In the genomic region with DNA sequence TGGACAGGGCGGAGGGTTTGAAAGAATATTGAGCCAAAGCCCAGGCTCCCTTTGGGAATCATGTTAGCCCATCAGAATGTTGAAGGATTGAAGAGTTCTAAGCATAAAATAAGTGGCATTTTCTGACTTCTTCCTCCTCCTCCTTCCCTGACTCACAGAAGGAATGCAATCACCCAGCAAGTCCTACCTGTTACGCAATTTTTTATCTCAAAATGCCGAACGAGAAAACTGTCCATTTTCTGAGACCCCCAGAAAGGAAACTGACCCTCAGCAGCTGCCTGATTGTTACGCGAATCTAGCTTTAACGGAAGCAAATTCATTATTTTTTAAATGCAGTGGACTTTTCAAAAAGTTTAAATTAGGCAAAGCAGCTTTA, we compare ENCODE assay signal across 20 cellular contexts. TPM values are rescaled to one million over a fixed set of nuclear protein-coding genes. Genes with fewer than 3 reads are reported as not detected.
DNase-seq lines count a peak whose midpoint lies in the region; TF ChIP-seq lines count a peak whose summit lies in the region.
"Had no signal": no experiment of that assay in that cellular context is flagged by ENCODE, and none has a peak within 500 bp of the region (broad histone marks: within the 10 kb centered on the region; RNA-seq: fewer than 3 reads in every experiment).

No MANE protein-coding gene starts in this region.

- H3K56ac ChIP-seq in H9 (ENCODE audit: insufficient read length, low read depth, low read length), result no peak overlapping the region

- no peak overlapping the region for H3K18ac ChIP-seq in H9 (ENCODE audit: insufficient read length, low read depth, low read length)

- no TSS peak for BruUV-seq in PC-9 (replicated peaks; lab: Mats Ljungman, UMichigan)

- TF ChIP-seq CTCF in CD14-positive monocyte (IDR thresholded peaks at IDR 0.05), result no peak
- no peak for TF ChIP-seq CTCF in PC-9 (conservative IDR thresholded peaks at IDR 0.05)
- TF ChIP-seq CTCF in osteoblast (IDR thresholded peaks at IDR 0.05; ENCODE audit: extremely low read depth, low read depth, low read length), result no peak
- TF ChIP-seq CTCF in H9 (conservative IDR thresholded peaks at IDR 0.05), result no peak
- no peak for TF ChIP-seq CTCF in WERI-Rb-1 (IDR thresholded peaks at IDR 0.05; ENCODE audit: low read depth, low read length)

- H3K27me3 ChIP-seq in PC-9 (ENCODE audit: insufficient read depth, low read depth) (no peaks in the 10 kb centered on the region), duodenal mucosa (ENCODE audit: control insufficient read depth in 1 of 2, insufficient read depth in 2 of 2, low read length in 2 of 2) (no peaks in the 10 kb centered on the region), osteoblast (ENCODE audit: insufficient read depth, low read length) (no peaks in the 10 kb centered on the region), H9 (ENCODE audit: insufficient read depth, low read length) (no peaks in the 10 kb centered on the region), WERI-Rb-1 (ENCODE audit: insufficient read depth, low read depth, severe bottlenecking) (no peaks in the 10 kb centered on the region)
- H3K27me3 ChIP-seq: gastroesophageal sphincter, ovary, stomach had no signal

- no peak overlapping the region for H4K5ac ChIP-seq in H9 (ENCODE audit: insufficient read length, low read depth, low read length)

- H3K9me2 ChIP-seq in PC-9 (ENCODE audit: insufficient read depth), result no peaks in the 10 kb centered on the region

- WGBS in H9 (ENCODE audit: extremely low coverage, insufficient read length, low lambda C conversion rate), result no CpG with 5 or more reads among the region's 7 CpGs

- H3K9me3 ChIP-seq in PC-9 (ENCODE audit: insufficient read depth, low read depth) (no peaks in the 10 kb centered on the region), duodenal mucosa (ENCODE audit: control insufficient read depth in 1 of 2, low read length in 2 of 2) (no peaks in the 10 kb centered on the region), osteoblast (ENCODE audit: low read depth, low read length) (no peaks in the 10 kb centered on the region), H9 (ENCODE audit: control insufficient read depth, low read depth, low read length) (no peaks in the 10 kb centered on the region), WERI-Rb-1 (ENCODE audit: severe bottlenecking) (no peaks in the 10 kb centered on the region)
- H3K9me3 ChIP-seq: gastroesophageal sphincter, ovary, stomach had no signal

- H2AK5ac ChIP-seq in H9 (ENCODE audit: insufficient read length, low read length), result no peak overlapping the region

- no peak overlapping the region for H2AFZ ChIP-seq in PC-9
- no peak overlapping the region for H2AFZ ChIP-seq in osteoblast (ENCODE audit: low read length)
- no peak overlapping the region for H2AFZ ChIP-seq in H9 (ENCODE audit: low read length)

- no peak overlapping the region for H2BK120ac ChIP-seq in H9 (ENCODE audit: low read depth, low read length, poor library complexity, severe bottlenecking)

- H4K20me1 ChIP-seq in PC-9 (ENCODE audit: insufficient read depth), result peaks cover 17% of the 10 kb centered on the region
- H4K20me1 ChIP-seq in osteoblast (ENCODE audit: insufficient read depth, low read length), result peaks cover 43% of the 10 kb centered on the region
- H4K20me1 ChIP-seq in H9 (ENCODE audit: control insufficient read depth, insufficient read depth, insufficient read length), result no peaks in the 10 kb centered on the region

- no peak overlapping the region for H3K23ac ChIP-seq in H9 (ENCODE audit: insufficient read length, low read depth, low read length)

- peaks cover 26% of the 10 kb centered on the region for H3K4me1 Mint-ChIP-seq in CD14-positive monocyte
- H3K4me1 Mint-ChIP-seq in H9, result peaks cover 5% of the 10 kb centered on the region in 2 experiments

- peaks cover 62% of the 10 kb centered on the region for H3K4me1 ChIP-seq in PC-9 (replicated peaks; ENCODE audit: insufficient read depth)
- H3K4me1 ChIP-seq in duodenal mucosa (ENCODE audit: control insufficient read depth in 1 of 2, insufficient read depth in 2 of 2, low read length in 2 of 2), result peaks cover 54 to 55% of the 10 kb centered on the region in 2 donors
- peaks cover 11% of the 10 kb centered on the region for H3K4me1 ChIP-seq in osteoblast (ENCODE audit: insufficient read depth, low read length)
- no peaks in the 10 kb centered on the region for H3K4me1 ChIP-seq in H9 (ENCODE audit: insufficient read depth, low read length)

- H3K23me2 ChIP-seq in H9 (ENCODE audit: insufficient read length, low read depth, low read length, poor library complexity, severe bottlenecking), result peaks cover 6% of the 10 kb centered on the region

- H3K4me3 ChIP-seq in PC-9 (no peak overlapping the region), duodenal mucosa (ENCODE audit: low read depth in 1 of 2, low read length in 2 of 2) (no peak overlapping the region), osteoblast (ENCODE audit: insufficient read depth, low read length) (no peak overlapping the region), WERI-Rb-1 (ENCODE audit: low read depth, low read length) (no peak overlapping the region)
- H3K4me3 ChIP-seq: gastroesophageal sphincter, ovary, stomach had no signal

- H3K27ac ChIP-seq in PC-9, result peak overlapping the region; percentile 92
- H3K27ac ChIP-seq in duodenal mucosa (ENCODE audit: low read depth, low read length), result peak overlapping the region; percentile 34
- H3K27ac ChIP-seq in osteoblast (ENCODE audit: low read depth, low read length), result no peak overlapping the region
- H3K27ac ChIP-seq in H9 (ENCODE audit: insufficient read length, low read depth, low read length), result no peak overlapping the region
- no peak overlapping the region for H3K27ac ChIP-seq in WERI-Rb-1
- H3K27ac ChIP-seq: gastroesophageal sphincter, ovary, stomach had no signal

- intact Hi-C loops in CD14-positive monocyte (cut with micrococcal nuclease) (loop anchor here in 1 of 2 donors (10.0 kb wide), 1 partner anchor 325 kb away; no protein-coding TSS in a partner anchor), PC-9 (cut with micrococcal nuclease; ENCODE audit: unreplicated experiment) (no loop called here)

- H4K91ac ChIP-seq in H9 (ENCODE audit: insufficient read length, low read depth, low read length), result no peak overlapping the region

- H3K36me3 ChIP-seq in PC-9 (ENCODE audit: low read depth), result peaks cover 40% of the 10 kb centered on the region
- H3K36me3 ChIP-seq in duodenal mucosa (ENCODE audit: control insufficient read depth in 1 of 2, insufficient read depth in 2 of 2, low read length in 2 of 2), result peaks cover 31 to 46% of the 10 kb centered on the region in 2 donors
- H3K36me3 ChIP-seq in osteoblast (ENCODE audit: insufficient read depth, low read length), result peaks cover 65% of the 10 kb centered on the region
- H3K36me3 ChIP-seq in WERI-Rb-1, result no peaks in the 10 kb centered on the region

- H3K79me2 ChIP-seq in PC-9 (ENCODE audit: low read depth), result peaks cover 43% of the 10 kb centered on the region
- H3K79me2 ChIP-seq in osteoblast (ENCODE audit: insufficient read depth, low read length), result peaks cover 36% of the 10 kb centered on the region
- H3K79me2 ChIP-seq in H9 (ENCODE audit: insufficient read depth, low read length), result no peaks in the 10 kb centered on the region

- H3K27ac Mint-ChIP-seq in CD14-positive monocyte, result peak overlapping the region; percentile 69 to 91 (median 78)
- no peak overlapping the region for H3K27ac Mint-ChIP-seq in H9

- no peak overlapping the region for H2BK20ac ChIP-seq in H9 (ENCODE audit: low read depth, low read length, poor library complexity, severe bottlenecking)

- H2BK15ac ChIP-seq in H9 (ENCODE audit: low read depth, low read length), result no peak overlapping the region

- peak overlapping the region; percentile 72 for H3K4me2 ChIP-seq in PC-9
- no peak overlapping the region for H3K4me2 ChIP-seq in osteoblast (ENCODE audit: insufficient read depth, low read length)
- no peak overlapping the region for H3K4me2 ChIP-seq in H9 (ENCODE audit: insufficient read depth, insufficient read length, low read length)

- peaks cover 71% of the 10 kb centered on the region for H3F3A ChIP-seq in PC-9 (ENCODE audit: insufficient read depth, low read depth)

- H3K27me3 Mint-ChIP-seq in CD14-positive monocyte (ENCODE audit: low read depth in 3 of 3) (no peaks in the 10 kb centered on the region), H9 (ENCODE audit: low read depth) (no peaks in the 10 kb centered on the region)

- H3K79me1 ChIP-seq in H9 (ENCODE audit: insufficient read depth, low read depth, low read length, poor library complexity, severe bottlenecking), result no peaks in the 10 kb centered on the region

- H3K14ac ChIP-seq in H9 (ENCODE audit: insufficient read depth, low read length), result no peak overlapping the region

- H3K9me3 Mint-ChIP-seq in CD14-positive monocyte (no peaks in the 10 kb centered on the region), H9 (no peaks in the 10 kb centered on the region)

- no peak overlapping the region for H2BK12ac ChIP-seq in H9 (ENCODE audit: insufficient read length, low read depth, low read length)

- CTCF ChIA-PET in PC-9 (lab: Charles Lee), result no interaction called here

- no peak overlapping the region for H2BK5ac ChIP-seq in H9 (ENCODE audit: insufficient read length, low read length)

- POLR2A ChIA-PET in PC-9 (lab: Charles Lee; ENCODE audit: unreplicated experiment), result interaction anchor here (0.7 kb wide), 1 partner anchor 150 kb away, joined by 3 read pairs; no protein-coding TSS in a partner anchor

- H3T11ph ChIP-seq in H9 (ENCODE audit: low read length), result no peak overlapping the region

- no peak for DNase-seq in CD14-positive monocyte (ENCODE audit: low spot score)
- peak in 1 of 2 experiments; percentile 62 for DNase-seq in PC-9
- DNase-seq in osteoblast (ENCODE audit: insufficient read length, low spot score, missing footprints), result peak; percentile 90
- no peak for DNase-seq in H9
- DNase-seq in WERI-Rb-1, result no peak
- no peak for DNase-seq in pons (ENCODE audit: low spot score)
- DNase-seq in medulla oblongata (ENCODE audit: extremely low spot score), result no peak
- DNase-seq: activated CD4-positive, alpha-beta T cell treated with anti-CD3 and anti-CD28 coated beads, Interleukin-2, amount 50 U/mL, for 1 hour; aorta; NCI-H82; ovary; stomach had no signal

- no peak overlapping the region for H4K8ac ChIP-seq in H9 (replicated peaks; ENCODE audit: insufficient read length, low read depth, low read length)

- H3K4me3 Mint-ChIP-seq in CD14-positive monocyte, result peak overlapping the region in 1 of 2 donors; percentile 13
- no peak overlapping the region for H3K4me3 Mint-ChIP-seq in H9

- H3K9ac ChIP-seq in duodenal mucosa (ENCODE audit: low read depth in 1 of 2, low read length in 2 of 2) (peak overlapping the region in 1 of 2 donors; percentile 38), H9 (ENCODE audit: extremely low read depth, insufficient read length, low read length) (no peak overlapping the region)

- H3K36me3 Mint-ChIP-seq in CD14-positive monocyte, result peaks cover 61 to 76% of the 10 kb centered on the region in 2 donors
- H3K36me3 Mint-ChIP-seq in H9 (ENCODE audit: insufficient read depth in 1 of 3, low read depth in 3 of 3), result peaks cover 1 to 49% (median 46%) of the 10 kb centered on the region in 3 experiments; a peak in 5 of 7 replicates

- H3K4ac ChIP-seq in H9 (ENCODE audit: low read depth, low read length), result no peak overlapping the region

RNA-seq across cellular contexts. Expression of a gene that starts 4.7 kb away (rescaled TPM):
- 1 to 10 TPM; 5.9 to 7.4 TPM for polyA plus RNA-seq in CD14-positive monocyte
- total RNA-seq in PC-9 (2021) (47.0 and 48.1 TPM in 2 replicates), osteoblast (41.5 and 53.9 TPM in 2 replicates), H9 (2021) (42.9 and 43.0 TPM in 2 replicates)

RNA-seq across cellular contexts. Expression of a gene that starts 25.1 kb away (rescaled TPM):
- polyA plus RNA-seq in CD14-positive monocyte, result 100 to 1,000 TPM; 144 to 167 TPM
- total RNA-seq in PC-9 (2021) (149 and 158 TPM in 2 replicates), osteoblast (99.6 and 115 TPM in 2 replicates), H9 (2021) (94.1 and 98.4 TPM in 2 replicates)

RNA-seq across cellular contexts. Expression of a gene that starts 28.9 kb away (rescaled TPM):
- not detected for polyA plus RNA-seq in CD14-positive monocyte
- total RNA-seq in PC-9 (2021) (not detected in 2 replicates), osteoblast (not detected in 2 replicates), H9 (2021) (not detected in 2 replicates)
- total RNA-seq: aorta, endothelial cell of umbilical vein, G401, gastroesophageal sphincter, left lobe of liver, LHCN-M2, ovary, RPMI7951, stomach, urinary bladder had no signal
- polyA plus RNA-seq: endothelial cell of umbilical vein had no signal

RNA-seq across cellular contexts. Expression of a gene that starts 59.1 kb away (rescaled TPM):
- under 1 TPM; 0.07 to 0.37 TPM for polyA plus RNA-seq in CD14-positive monocyte
- total RNA-seq in PC-9 (2021) (3.6 and 4.9 TPM in 2 replicates), osteoblast (under 0.01 and 0.36 TPM in 2 replicates), H9 (2021) (27.1 and 27.3 TPM in 2 replicates)

Comparison
In these comparisons a context has a peak if more than half of its experiments do, and no peak if none do; other contexts are left out.
1. H3K27ac Mint-ChIP-seq: peak in CD14-positive monocyte (7 of 7); none in H9 (0 of 3).
2. H3K27ac ChIP-seq: peak in PC-9 (single experiment) and duodenal mucosa (single experiment); none in osteoblast (single experiment), H9 (single experiment) and WERI-Rb-1 (single experiment).